ENCODE assay signal across 19 cellular contexts in the genomic region with DNA sequence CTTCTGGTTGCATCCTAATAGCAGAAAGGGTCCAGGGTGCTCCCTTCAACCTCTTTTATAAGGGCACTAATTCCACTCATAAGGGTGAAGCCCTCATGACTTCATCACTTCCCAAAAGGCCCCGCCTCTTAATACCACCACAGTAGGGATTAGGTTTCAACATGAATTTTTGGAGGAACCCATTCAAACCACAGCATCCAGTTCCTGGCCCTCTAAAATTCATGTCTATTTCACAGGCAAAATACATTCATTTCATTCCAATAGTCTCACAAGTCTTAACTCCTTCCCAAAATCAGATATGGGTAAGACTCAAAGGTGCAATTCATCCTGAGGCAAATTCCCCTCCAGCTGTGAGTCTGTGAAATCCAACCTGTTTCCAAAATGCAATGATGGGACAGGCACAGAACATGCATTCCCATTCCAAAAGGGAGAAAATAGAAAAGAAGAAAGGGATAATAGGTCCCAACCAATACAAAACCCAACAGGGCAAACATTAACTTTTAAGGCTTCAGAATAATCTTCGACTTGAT.
"Had no signal": no experiment of that assay in that cellular context is flagged by ENCODE, and none has a peak within 500 bp of the region (broad histone marks: within the 10 kb centered on the region; RNA-seq: fewer than 3 reads in every experiment).

No MANE protein-coding gene starts in this region.

- H3K9me3 ChIP-seq: adrenal gland, ascending aorta, breast epithelium, prostate gland, tibial nerve, uterus had no signal

- H3K4me1 ChIP-seq: ascending aorta, breast epithelium, tibial nerve, uterus had no signal

- H3K36me3 ChIP-seq: adrenal gland, ascending aorta, breast epithelium, prostate gland, uterus had no signal

- H3K4me2 ChIP-seq: hepatocyte had no signal

- H3K27me3 ChIP-seq: adrenal gland, ascending aorta, breast epithelium, hepatocyte, tibial nerve, uterus had no signal

- H3K27ac ChIP-seq: adrenal gland, ascending aorta, breast epithelium, coronary artery, epithelial cell of prostate, hepatocyte, prostate gland, tibial nerve, uterus had no signal

- H2AFZ ChIP-seq: hepatocyte had no signal

- ATAC-seq: activated T-helper 17 cell treated with anti-CD3 and anti-CD28 coated beads, Interleukin-2, amount 50 U/mL, for 72 hours; left lobe of liver; natural killer cell; stimulated activated effector memory CD8-positive, alpha-beta T cell treated with anti-CD3 and anti-CD28 coated beads, Interleukin-12 subunit alpha, Interleukin-12 subunit beta, amount 100 ng/mL, for 72 hours; stimulated activated naive CD8-positive, alpha-beta T cell treated with anti-CD3 and anti-CD28 coated beads, Interleukin-15, amount 100 ng/mL, for 72 hours had no signal

- H3K4me3 ChIP-seq: adrenal gland, ascending aorta, breast epithelium, coronary artery, hepatocyte, prostate gland, tibial nerve, uterus had no signal

- DNase-seq: activated CD4-positive, alpha-beta T cell treated with anti-CD3 and anti-CD28 coated beads for 1 hour; activated T-cell treated with anti-CD3 and anti-CD28 coated beads, Interleukin-2, amount 50 U/mL, for 24 hours; adrenal gland; glutamatergic neuron; immature natural killer cell; natural killer cell; stimulated activated CD4-positive, alpha-beta T cell treated with anti-CD3 and anti-CD28 coated beads, Interleukin-12 subunit alpha, Interleukin-12 subunit beta, amount 100 ng/mL, for 4 hours; stimulated activated naive CD8-positive, alpha-beta T cell treated with anti-CD3 and anti-CD28 coated beads, Interleukin-15, amount 100 ng/mL, for 72 hours; uterus had no signal
